11 cellular contexts compared by ENCODE assay signal in the genomic region with DNA sequence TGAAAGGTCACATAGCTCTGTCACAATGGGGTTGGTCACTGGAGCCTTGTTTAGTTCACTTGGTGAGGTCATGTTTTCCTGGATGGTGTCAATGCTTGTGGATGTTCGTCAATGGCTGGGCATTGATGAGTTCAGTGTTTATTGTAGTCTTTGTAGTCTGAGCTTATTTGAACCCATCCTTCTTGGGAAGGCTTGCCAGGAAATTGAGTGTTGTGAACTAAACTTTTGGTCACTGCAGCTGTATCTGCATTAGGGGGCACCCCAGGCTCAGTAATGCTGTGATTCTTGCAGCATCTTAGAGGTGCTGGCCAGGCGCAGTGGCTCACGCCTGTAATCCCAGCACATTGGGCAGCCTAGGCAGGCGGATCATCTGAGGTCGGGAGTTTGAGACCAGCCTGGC. TPM values are rescaled to one million over a fixed set of nuclear protein-coding genes. Genes with fewer than 3 reads are reported as not detected.
DNase-seq lines count a peak whose midpoint lies in the region; ATAC-seq and TF ChIP-seq lines count a peak whose summit lies in the region.
"Had no signal": no experiment of that assay in that cellular context is flagged by ENCODE, and none has a peak within 500 bp of the region (broad histone marks: within the 10 kb centered on the region; RNA-seq: fewer than 3 reads in every experiment).

No MANE protein-coding gene starts in this region.

- H3K27ac ChIP-seq in heart left ventricle (no peak overlapping the region), right atrium auricular region (no peak overlapping the region), upper lobe of right lung (no peak overlapping the region)

- no peaks in the 10 kb centered on the region for H3K9me3 ChIP-seq in heart left ventricle
- no peaks in the 10 kb centered on the region for H3K9me3 ChIP-seq in right atrium auricular region
- no peaks in the 10 kb centered on the region for H3K9me3 ChIP-seq in upper lobe of right lung

- peak; percentile 15 to 57 (median 40) for TF ChIP-seq CTCF in heart left ventricle (IDR thresholded peaks at IDR 0.05)
- peak in 1 of 2 donors; percentile 55 for TF ChIP-seq CTCF in right atrium auricular region (IDR thresholded peaks at IDR 0.05)
- peak; percentile 37 for TF ChIP-seq CTCF in upper lobe of right lung (IDR thresholded peaks at IDR 0.05)

- intact Hi-C loops in heart left ventricle (cut with DNase I) = loop anchor here in 8 of 10 donors (2.0 to 5.0 kb wide), 5 partner anchors 44 to 138 kb away; partner anchors contain the start of gene EXOC3L2 (in 7 of the 8)
- intact Hi-C loops in upper lobe of right lung (cut with DNase I) = no loop called here

- WGBS in heart left ventricle, 4 donors = 35 to 43% (median 40%) methylated on average over 5 of the region's 5 CpGs

- H3K4me3 ChIP-seq in heart left ventricle = no peak overlapping the region
- H3K4me3 ChIP-seq in right atrium auricular region = no peak overlapping the region
- no peak overlapping the region for H3K4me3 ChIP-seq in upper lobe of right lung

- ATAC-seq in heart left ventricle (peak; percentile 51 to 69 (median 62)), upper lobe of right lung (peak; percentile 33), GM21528 (IDR thresholded peaks at IDR 0.05; ENCODE audit: low FRiP score, unreplicated experiment) (no peak)

- H3K27me3 ChIP-seq in heart left ventricle (no peaks in the 10 kb centered on the region), right atrium auricular region (no peaks in the 10 kb centered on the region), upper lobe of right lung (no peaks in the 10 kb centered on the region)

- TF ChIP-seq POLR2A in heart left ventricle (IDR thresholded peaks at IDR 0.05) = no peak

- no peaks in the 10 kb centered on the region for H3K36me3 ChIP-seq in heart left ventricle
- no peaks in the 10 kb centered on the region for H3K36me3 ChIP-seq in right atrium auricular region
- no peaks in the 10 kb centered on the region for H3K36me3 ChIP-seq in upper lobe of right lung

- H3K4me1 ChIP-seq in heart left ventricle (no peaks in the 10 kb centered on the region), right atrium auricular region (no peaks in the 10 kb centered on the region), upper lobe of right lung (peaks cover 8% of the 10 kb centered on the region)

- DNase-seq in heart left ventricle (peak in 1 of 5 donors; percentile 23), right atrium auricular region (ENCODE audit: low spot score) (no peak), amygdala (lab: John Stamatoyannopoulos, UW) (peak in 30 of 56 donors; percentile 1 to 65 (median 22)), iPS-NIHi7 (ENCODE audit: extremely low spot score) (peak; percentile 34), upper lobe of right lung (no peak), SKM-1 (lab: John Stamatoyannopoulos, UW; ENCODE audit: unreplicated experiment) (no peak), NCI-H1105 treated with DMSO at 0.1 percent for 48 hours (lab: John Stamatoyannopoulos, UW) (no peak)
- DNase-seq: cortex of kidney had no signal

RNA-seq across cellular contexts. Expression of gene BLOC1S3, which starts 22.0 kb away (rescaled TPM):
- total RNA-seq in heart left ventricle (1 to 10 TPM; 2.9 to 8.1 (median 4.8) TPM), right atrium auricular region (1 to 10 TPM; 5.0 to 5.6 TPM), upper lobe of right lung (17.8 TPM)
- polyA plus RNA-seq in heart left ventricle = 1 to 10 TPM; 2.0 to 8.0 TPM

RNA-seq across cellular contexts. Expression of gene TRAPPC6A, which starts 22.6 kb away (rescaled TPM):
- total RNA-seq in heart left ventricle = 10 to 100 TPM in 8 of 9 donors, 1 to 10 TPM in 1; 7.7 to 22.8 (median 18.6) TPM
- 10 to 100 TPM; 12.3 to 19.2 TPM for polyA plus RNA-seq in heart left ventricle
- total RNA-seq in right atrium auricular region = 10 to 100 TPM; 17.9 to 22.8 TPM
- total RNA-seq in upper lobe of right lung = 16.9 TPM

RNA-seq across cellular contexts. Expression of gene NKPD1, which starts 39.8 kb away (rescaled TPM):
- under 1 TPM in 3 of 9 donors, not detected in 6; 0.09 to 0.28 (median 0.09) TPM for total RNA-seq in heart left ventricle
- under 1 TPM in 1 of 2 donors, not detected in 1; 0.18 TPM for polyA plus RNA-seq in heart left ventricle
- total RNA-seq in right atrium auricular region = under 1 TPM; 0.16 to 0.22 TPM
- not detected for total RNA-seq in upper lobe of right lung

RNA-seq across cellular contexts. Expression of gene EXOC3L2, which starts 44.6 kb away (rescaled TPM):
- total RNA-seq in heart left ventricle (1 to 10 TPM in 4 of 9 donors, under 1 TPM in 5; 0.32 to 2.5 (median 0.85) TPM), right atrium auricular region (1 to 10 TPM; 3.0 to 8.2 TPM), upper lobe of right lung (11.9 TPM)
- 1 to 10 TPM in 1 of 2 donors, under 1 TPM in 1; 0.88 to 1.3 TPM for polyA plus RNA-seq in heart left ventricle
- total RNA-seq: renal cortical epithelial cell; T-helper 1 cell treated with Interleukin-12 subunit alpha and Interleukin-12 subunit beta and Interleukin-4 antibody, amounts not matched to agents 30 ng/mL and 1 ng/mL, for 36 hours had no signal

RNA-seq across cellular contexts. Expression of gene MARK4, which starts 50.5 kb away (rescaled TPM):
- total RNA-seq in heart left ventricle = 10 to 100 TPM; 25.5 to 46.9 (median 32.8) TPM
- polyA plus RNA-seq in heart left ventricle = 10 to 100 TPM; 18.0 to 28.5 TPM
- total RNA-seq in right atrium auricular region = 10 to 100 TPM; 18.2 to 24.1 TPM
- 30.0 TPM for total RNA-seq in upper lobe of right lung

Comparison
In these comparisons a context has a peak if more than half of its experiments do, and no peak if none do; other contexts are left out.
1. DNase-seq: peak in amygdala (30 of 56) and iPS-NIHi7 (single experiment); none in right atrium auricular region (single experiment), upper lobe of right lung (single experiment), SKM-1 (single experiment) and NCI-H1105 treated with DMSO at 0.1 percent for 48 hours (single experiment).